ENCODE assay signal across 23 cellular contexts in the genomic region with DNA sequence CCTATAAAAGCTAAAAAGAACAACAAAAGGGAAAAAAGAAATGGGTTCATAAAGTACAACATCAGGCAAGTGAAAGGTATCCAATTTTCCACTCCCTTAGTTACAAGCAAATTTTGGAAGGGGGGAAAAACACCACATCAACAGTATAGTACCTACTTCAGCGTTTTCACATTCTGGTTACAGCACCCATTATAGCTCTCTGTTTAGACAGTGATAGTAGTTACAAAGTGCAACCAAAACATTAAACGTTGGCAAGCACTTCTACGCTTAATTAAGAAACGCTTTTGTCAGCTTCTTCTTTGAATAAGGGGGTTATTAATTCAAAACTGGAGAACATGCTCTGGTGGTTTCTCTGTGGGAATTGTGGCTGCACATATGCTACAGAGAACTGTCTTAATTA.
DNase-seq lines count a peak whose midpoint lies in the region; TF ChIP-seq lines count a peak whose summit lies in the region.
"Had no signal": no experiment of that assay in that cellular context is flagged by ENCODE, and none has a peak within 500 bp of the region (broad histone marks: within the 10 kb centered on the region; RNA-seq: fewer than 3 reads in every experiment).

No MANE protein-coding gene starts in this region.

- no peak for TF ChIP-seq RAD21 in liver (IDR thresholded peaks at IDR 0.05)

- no peaks in the 10 kb centered on the region for H3K9me3 ChIP-seq in liver (ENCODE audit: control insufficient read depth in 4 of 4, low read length in 3 of 4)
- H3K9me3 ChIP-seq: BLaER1 treated with 17β-estradiol and CSF1 and Interleukin-3, amounts not matched to agents 10 nM and 100 nM had no signal

- H3K27ac Mint-ChIP-seq in Calu3 (ENCODE audit: unreplicated experiment), result peak overlapping the region; percentile 75
- H3K27ac Mint-ChIP-seq: activated CD4-positive, alpha-beta memory T cell treated with anti-CD3 and anti-CD28 coated beads, Interleukin-2, amount 10 ng/mL, durations not matched to agents 7 days and 5 days; activated naive CD8-positive, alpha-beta T cell; activated T-helper 2 cell treated with anti-CD3 and anti-CD28 coated beads, Interferon-gamma antibody, Interleukin-2, Interleukin-4, amounts not matched to agents 10 μg/mL and 5 μg/mL and 100 μg/mL, durations not matched to agents 14 hours and 24 hours and 36 hours had no signal

- H3K4me3 ChIP-seq in liver (ENCODE audit: low read depth in 1 of 3, low read length in 3 of 3), result no peak overlapping the region
- H3K4me3 ChIP-seq: BLaER1 treated with 17β-estradiol and CSF1 and Interleukin-3, amounts not matched to agents 10 nM and 100 nM; skin epidermis had no signal

- TF ChIP-seq CTCF in Calu3 (IDR thresholded peaks at IDR 0.05; ENCODE audit: unreplicated experiment) (no peak), liver (IDR thresholded peaks at IDR 0.05; ENCODE audit: low read depth, low read length, missing input control) (no peak)

- peaks cover 0 to 14% (median 3%) of the 10 kb centered on the region in 4 donors for H3K4me1 ChIP-seq in liver (ENCODE audit: control insufficient read depth in 4 of 4, insufficient read depth in 4 of 4, low read length in 3 of 4)
- H3K4me1 ChIP-seq: BLaER1 treated with 17β-estradiol and CSF1 and Interleukin-3, amounts not matched to agents 10 nM and 100 nM had no signal

- no peak for DNase-seq in Calu3
- peak; percentile 13 for DNase-seq in NCI-H128 (lab: John Stamatoyannopoulos, UW; ENCODE audit: unreplicated experiment)
- DNase-seq in NCI-H774 (lab: John Stamatoyannopoulos, UW), result peak; percentile 32
- no peak for DNase-seq in SW 1271 (lab: John Stamatoyannopoulos, UW)
- DNase-seq in NCI-H187 treated with DMSO at 0.1 percent for 48 hours (lab: John Stamatoyannopoulos, UW), result no peak
- no peak for DNase-seq in GM03348 (ENCODE audit: low spot score)
- DNase-seq in globus pallidus (ENCODE audit: low spot score), result no peak
- DNase-seq: activated CD4-positive, alpha-beta memory T cell treated with anti-CD3 and anti-CD28 coated beads, Interleukin-2, amount 10 ng/mL, durations not matched to agents 7 days and 5 days; activated CD4-positive, CD25-positive, alpha-beta regulatory T cell treated with anti-CD3 and anti-CD28 coated beads, Interleukin-2, amount 50 U/mL, for 72 hours; cerebellar nuclear complex; EL; HCEC 1CT; Kasumi-1; MV-4-11; naive thymus-derived CD8-positive, alpha-beta T cell; SIG-M5; stimulated activated CD4-positive, alpha-beta T cell treated with anti-CD3 and anti-CD28 coated beads, Interleukin-2, amount 100 ng/mL, for 24 hours; substantia nigra had no signal

- no peak overlapping the region for H3K4me3 Mint-ChIP-seq in Calu3 (ENCODE audit: low read depth, unreplicated experiment)
- H3K4me3 Mint-ChIP-seq: activated CD4-positive, alpha-beta memory T cell treated with anti-CD3 and anti-CD28 coated beads, Interleukin-2, amount 10 ng/mL, durations not matched to agents 7 days and 5 days; activated naive CD8-positive, alpha-beta T cell; naive thymus-derived CD8-positive, alpha-beta T cell had no signal

- H3K27me3 ChIP-seq in liver (ENCODE audit: control insufficient read depth in 4 of 4, insufficient read depth in 4 of 4, low read length in 3 of 4), result no peaks in the 10 kb centered on the region
- H3K27me3 ChIP-seq: BLaER1 treated with 17β-estradiol and CSF1 and Interleukin-3, amounts not matched to agents 10 nM and 100 nM had no signal

- peak overlapping the region; percentile 30 to 41 for H3K27ac ChIP-seq in liver (ENCODE audit: low read depth in 1 of 2, low read length in 2 of 2)
- H3K27ac ChIP-seq: BLaER1 treated with 17β-estradiol and CSF1 and Interleukin-3, amounts not matched to agents 10 nM and 100 nM; skin epidermis had no signal

- H3K4me1 Mint-ChIP-seq in Calu3 (ENCODE audit: low read depth, unreplicated experiment), result peaks cover 43% of the 10 kb centered on the region
- H3K4me1 Mint-ChIP-seq: activated CD4-positive, alpha-beta memory T cell treated with anti-CD3 and anti-CD28 coated beads, Interleukin-2, amount 10 ng/mL, durations not matched to agents 7 days and 5 days had no signal

- H3K9ac ChIP-seq in liver (ENCODE audit: low read depth in 1 of 2, low read length in 2 of 2), result peak overlapping the region in 1 of 2 donors; percentile 14
- H3K9ac ChIP-seq: BLaER1 treated with 17β-estradiol and CSF1 and Interleukin-3, amounts not matched to agents 10 nM and 100 nM had no signal

- WGBS in liver, result 37% methylated on average over 4 of the region's 4 CpGs

- H3K36me3 ChIP-seq in liver (ENCODE audit: control insufficient read depth in 4 of 4, insufficient read depth in 3 of 4, low read depth in 1 of 4, low read length in 3 of 4), result peaks cover 0 to 2% (median 0%) of the 10 kb centered on the region in 4 donors

- no TSS peak for BruUV-seq in Calu3 (replicated peaks; lab: Mats Ljungman, UMichigan)

- no peaks in the 10 kb centered on the region for H3K9me3 Mint-ChIP-seq in Calu3 (ENCODE audit: low read depth, unreplicated experiment)
- H3K9me3 Mint-ChIP-seq: activated CD4-positive, alpha-beta memory T cell treated with anti-CD3 and anti-CD28 coated beads, Interleukin-2, amount 10 ng/mL, durations not matched to agents 7 days and 5 days; activated T-helper 2 cell treated with anti-CD3 and anti-CD28 coated beads, Interferon-gamma antibody, Interleukin-2, Interleukin-4, amounts not matched to agents 10 μg/mL and 5 μg/mL and 100 μg/mL, durations not matched to agents 14 hours and 24 hours and 36 hours; naive thymus-derived CD8-positive, alpha-beta T cell had no signal

- H3K36me3 Mint-ChIP-seq in Calu3 (ENCODE audit: insufficient read depth, unreplicated experiment), result peaks cover 14% of the 10 kb centered on the region

- no peaks in the 10 kb centered on the region for H3K27me3 Mint-ChIP-seq in Calu3 (ENCODE audit: unreplicated experiment)
- H3K27me3 Mint-ChIP-seq: activated CD4-positive, alpha-beta memory T cell treated with anti-CD3 and anti-CD28 coated beads, Interleukin-2, amount 10 ng/mL, durations not matched to agents 7 days and 5 days; activated naive CD8-positive, alpha-beta T cell; naive thymus-derived CD8-positive, alpha-beta T cell had no signal

- intact Hi-C loops in Calu3 (cut with micrococcal nuclease; ENCODE audit: unreplicated experiment), result no loop called here

- CTCF ChIA-PET in Calu3 (lab: Charles Lee), result interaction anchor here (1.4 kb wide), 1 partner anchor 179 kb away, joined by 3 read pairs; no protein-coding TSS in a partner anchor

TF ChIP-seq in liver, 16 proteins besides CTCF, POLR2A, EP300 and RAD21:
- TF ChIP-seq SP1 (IDR thresholded peaks at IDR 0.05) (peak; percentile 48), MAX (IDR thresholded peaks at IDR 0.05) (no peak), FOXA1 (IDR thresholded peaks at IDR 0.05) (no peak), YY1 (IDR thresholded peaks at IDR 0.05) (peak; percentile 26), HNF4A (conservative IDR thresholded peaks at IDR 0.05) (peak; percentile 48 to 58)
- TF ChIP-seq, protein P1, sequence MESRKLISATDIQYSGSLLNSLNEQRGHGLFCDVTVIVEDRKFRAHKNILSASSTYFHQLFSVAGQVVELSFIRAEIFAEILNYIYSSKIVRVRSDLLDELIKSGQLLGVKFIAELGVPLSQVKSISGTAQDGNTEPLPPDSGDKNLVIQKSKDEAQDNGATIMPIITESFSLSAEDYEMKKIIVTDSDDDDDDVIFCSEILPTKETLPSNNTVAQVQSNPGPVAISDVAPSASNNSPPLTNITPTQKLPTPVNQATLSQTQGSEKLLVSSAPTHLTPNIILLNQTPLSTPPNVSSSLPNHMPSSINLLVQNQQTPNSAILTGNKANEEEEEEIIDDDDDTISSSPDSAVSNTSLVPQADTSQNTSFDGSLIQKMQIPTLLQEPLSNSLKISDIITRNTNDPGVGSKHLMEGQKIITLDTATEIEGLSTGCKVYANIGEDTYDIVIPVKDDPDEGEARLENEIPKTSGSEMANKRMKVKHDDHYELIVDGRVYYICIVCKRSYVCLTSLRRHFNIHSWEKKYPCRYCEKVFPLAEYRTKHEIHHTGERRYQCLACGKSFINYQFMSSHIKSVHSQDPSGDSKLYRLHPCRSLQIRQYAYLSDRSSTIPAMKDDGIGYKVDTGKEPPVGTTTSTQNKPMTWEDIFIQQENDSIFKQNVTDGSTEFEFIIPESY (IDR thresholded peaks at IDR 0.05), result no peak
TF ChIP-seq in liver: peak in this region for 3.

Comparison
In these comparisons a context has a peak if more than half of its experiments do, and no peak if none do; other contexts are left out.
1. DNase-seq: peak in NCI-H128 (single experiment) and NCI-H774 (single experiment); none in Calu3 (single experiment), SW 1271 (0 of 2), NCI-H187 treated with DMSO at 0.1 percent for 48 hours (single experiment), GM03348 (single experiment) and globus pallidus (single experiment).